In genomic region chr20:53713328-53714056, GRCh38 we compare ENCODE assay signal across 18 cellular contexts.
DNase-seq lines count a peak whose midpoint lies in the region; ATAC-seq, FAIRE-seq and TF ChIP-seq lines count a peak whose summit lies in the region.
"Had no signal": no experiment of that assay in that cellular context is flagged by ENCODE, and none has a peak within 500 bp of the region (broad histone marks: within the 10 kb centered on the region; RNA-seq: fewer than 3 reads in every experiment).

No MANE protein-coding gene starts in this region.

- peak overlapping the region; percentile 71 for H3K18ac ChIP-seq in H1 (ENCODE audit: extremely low read depth, low read length)
- no peak overlapping the region for H3K18ac ChIP-seq in mesendoderm (ENCODE audit: low read length)

- no peak; a peak in 1 of 3 replicates for TF ChIP-seq EP300 in H1 (IDR thresholded peaks at IDR 0.05; ENCODE audit: borderline replicate concordance in 1 of 2, low read depth in 2 of 2, low read length in 2 of 2)

- H3K36me3 Mint-ChIP-seq in activated naive CD8-positive, alpha-beta T cell treated with anti-CD3 and anti-CD28 coated beads, Interleukin-2, amount 10 ng/mL, durations not matched to agents 7 days and 5 days: peaks cover 5% of the 10 kb centered on the region
- no peaks in the 10 kb centered on the region for H3K36me3 Mint-ChIP-seq in activated naive CD8-positive, alpha-beta T cell treated with anti-CD3 and anti-CD28 coated beads, Interleukin-2, amount 50 U/mL, for 24 hours (ENCODE audit: low read depth)
- H3K36me3 Mint-ChIP-seq in osteocyte (ENCODE audit: unreplicated experiment): no peaks in the 10 kb centered on the region

- peak overlapping the region; percentile 95 for H2BK20ac ChIP-seq in H1 (ENCODE audit: low read length)

- H3K56ac ChIP-seq in H1 (replicated peaks; ENCODE audit: insufficient read length, low read depth, low read length) (no peak overlapping the region), mesendoderm (ENCODE audit: low read length) (peak overlapping the region; percentile 25)

- 71% methylated on average over 17 of the region's 17 CpGs; no CpG with 5 or more reads in 1 of the 2 experiments for WGBS in H1 (ENCODE audit: extremely low coverage in 1 of 2, insufficient coverage in 1 of 2, insufficient read length in 1 of 2, insufficient replicate concordance in 2 of 2, low coverage in 1 of 2, low lambda C conversion rate in 2 of 2, missing lambda C conversion rate in 1 of 2), 2 experiments
- WGBS in mesendoderm (ENCODE audit: extremely low coverage, insufficient coverage, low lambda C conversion rate): no CpG with 5 or more reads among the region's 17 CpGs
- WGBS in esophagus squamous epithelium, 2 donors: 82 to 90% methylated on average over 12 to 16 of the region's 17 CpGs

- TF ChIP-seq RAD21 in H1 (IDR thresholded peaks at IDR 0.05 in 1 of 2, conservative IDR thresholded peaks at IDR 0.05 in 1 of 2; ENCODE audit: low read depth in 2 of 2, low read length in 2 of 2): peak in 1 of 2 experiments; percentile 28; a peak in 2 of 4 replicates

- peak overlapping the region; percentile 40 for H3K4ac ChIP-seq in H1 (replicated peaks; ENCODE audit: insufficient read length, low read depth, low read length)
- H3K4ac ChIP-seq in mesendoderm (ENCODE audit: low read depth, low read length): no peak overlapping the region

- H3K36me3 ChIP-seq in H1 (ENCODE audit: control insufficient read depth in 2 of 4, insufficient read depth in 4 of 4, low read length in 3 of 4) (no peaks in the 10 kb centered on the region), mesendoderm (ENCODE audit: control insufficient read depth, insufficient read depth, low read length) (no peaks in the 10 kb centered on the region), esophagus squamous epithelium (no peaks in the 10 kb centered on the region)
- H3K36me3 ChIP-seq: BLaER1 treated with 17β-estradiol and CSF1 and Interleukin-3, amounts not matched to agents 10 nM and 100 nM had no signal

- peak overlapping the region; percentile 30 for H3K27ac Mint-ChIP-seq in activated naive CD8-positive, alpha-beta T cell treated with anti-CD3 and anti-CD28 coated beads, Interleukin-2, amount 10 ng/mL, durations not matched to agents 7 days and 5 days
- no peak overlapping the region for H3K27ac Mint-ChIP-seq in activated naive CD8-positive, alpha-beta T cell treated with anti-CD3 and anti-CD28 coated beads, Interleukin-2, amount 50 U/mL, for 24 hours
- H3K27ac Mint-ChIP-seq in osteocyte (ENCODE audit: unreplicated experiment): no peak overlapping the region

- H3K79me2 ChIP-seq in H1 (ENCODE audit: control insufficient read depth in 1 of 2, insufficient read depth in 2 of 2, low read length in 2 of 2) (no peaks in the 10 kb centered on the region), mesendoderm (ENCODE audit: control insufficient read depth, insufficient read depth, low read length) (no peaks in the 10 kb centered on the region)

- H3K27me3 ChIP-seq in H1 (replicated peaks in 1 of 4; ENCODE audit: control insufficient read depth in 3 of 4, extremely low read depth in 1 of 4, insufficient read depth in 3 of 4, low read length in 3 of 4): no peaks in the 10 kb centered on the region; a peak in 1 of 7 replicates
- no peaks in the 10 kb centered on the region for H3K27me3 ChIP-seq in mesendoderm (ENCODE audit: insufficient read depth, low read length, poor library complexity)
- H3K27me3 ChIP-seq in esophagus squamous epithelium: no peaks in the 10 kb centered on the region
- H3K27me3 ChIP-seq: BLaER1 treated with 17β-estradiol and CSF1 and Interleukin-3, amounts not matched to agents 10 nM and 100 nM had no signal

- POLR2A ChIA-PET in activated naive CD8-positive, alpha-beta T cell treated with anti-CD3 and anti-CD28 coated beads, Interleukin-2, amount 10 ng/mL, durations not matched to agents 7 days and 5 days (lab: Charles Lee): interaction anchor here (0.7 to 1.2 kb wide), 2 partner anchors 23 to 152 kb away, joined by 3 to 4 read pairs; no protein-coding TSS in a partner anchor
- POLR2A ChIA-PET in H1 (lab: Charles Lee; ENCODE audit: partially characterized antibody): interaction anchor here (0.7 to 1.2 kb wide), 8 partner anchors 8 to 206 kb away, joined by 3 to 5 read pairs (median 3); no protein-coding TSS in a partner anchor

- no peak for FAIRE-seq in H1 (lab: Jason Lieb, UNC)

- intact Hi-C loops in esophagus squamous epithelium (cut with DNase I): no loop called here

- H3K23ac ChIP-seq in H1 (ENCODE audit: insufficient read length) (no peak overlapping the region), mesendoderm (ENCODE audit: low read length) (no peak overlapping the region)

- H2AFZ ChIP-seq in H1 (ENCODE audit: low read length): no peak overlapping the region

- H2BK5ac ChIP-seq in H1 (ENCODE audit: low read depth, low read length): peak overlapping the region; percentile 68; the same call in 1 of the 2 replicates
- no peak overlapping the region for H2BK5ac ChIP-seq in mesendoderm (ENCODE audit: low read length)

- H4K5ac ChIP-seq in H1 (ENCODE audit: insufficient read length, low read depth, low read length) (no peak overlapping the region), mesendoderm (ENCODE audit: low read length) (no peak overlapping the region)

- H3K9me3 ChIP-seq in H1 (ENCODE audit: insufficient read depth in 2 of 2, low read depth in 1 of 2, low read length in 1 of 2) (no peaks in the 10 kb centered on the region), esophagus squamous epithelium (no peaks in the 10 kb centered on the region)
- H3K9me3 ChIP-seq: BLaER1 treated with 17β-estradiol and CSF1 and Interleukin-3, amounts not matched to agents 10 nM and 100 nM had no signal

- no peak overlapping the region; the same call in 1 of the 2 replicates for H4K8ac ChIP-seq in H1 (ENCODE audit: extremely low read depth, insufficient read depth, low read length)
- no peak overlapping the region for H4K8ac ChIP-seq in mesendoderm (ENCODE audit: low read depth, low read length)

- H2BK12ac ChIP-seq in H1 (ENCODE audit: low read depth, low read length): peak overlapping the region; percentile 99

- 0 out of 3 replicates have a peak, but pooled peaks of 1 of the 2 experiments have one; percentile 40 for TF ChIP-seq POLR2A in H1 (IDR thresholded peaks at IDR 0.05; ENCODE audit: control extremely low read depth in 1 of 2, low read depth in 2 of 2, low read length in 2 of 2)
- no peak for TF ChIP-seq POLR2A in esophagus squamous epithelium (IDR thresholded peaks at IDR 0.05)

- no peak overlapping the region for H3K4me3 Mint-ChIP-seq in activated naive CD8-positive, alpha-beta T cell treated with anti-CD3 and anti-CD28 coated beads, Interleukin-2, amount 10 ng/mL, durations not matched to agents 7 days and 5 days
- H3K4me3 Mint-ChIP-seq in activated naive CD8-positive, alpha-beta T cell treated with anti-CD3 and anti-CD28 coated beads, Interleukin-2, amount 50 U/mL, for 24 hours: no peak overlapping the region
- no peak overlapping the region for H3K4me3 Mint-ChIP-seq in osteocyte (ENCODE audit: unreplicated experiment)

- H3K4me1 Mint-ChIP-seq in activated naive CD8-positive, alpha-beta T cell treated with anti-CD3 and anti-CD28 coated beads, Interleukin-2, amount 10 ng/mL, durations not matched to agents 7 days and 5 days: peaks cover 31% of the 10 kb centered on the region
- H3K4me1 Mint-ChIP-seq in activated naive CD8-positive, alpha-beta T cell treated with anti-CD3 and anti-CD28 coated beads, Interleukin-2, amount 50 U/mL, for 24 hours: peaks cover 37% of the 10 kb centered on the region
- H3K4me1 Mint-ChIP-seq in osteocyte (ENCODE audit: unreplicated experiment): peaks cover 6% of the 10 kb centered on the region

- DNase-seq in activated naive CD8-positive, alpha-beta T cell treated with anti-CD3 and anti-CD28 coated beads, Interleukin-2, amount 10 ng/mL, durations not matched to agents 7 days and 5 days: no peak
- no peak for DNase-seq in activated naive CD8-positive, alpha-beta T cell treated with anti-CD3 and anti-CD28 coated beads, Interleukin-2, amount 50 U/mL, for 24 hours
- peak in 1 of 2 experiments; percentile 63 for DNase-seq in H1 (ENCODE audit: low read depth in 1 of 2, low spot score in 2 of 2)
- peak; percentile 57 for DNase-seq in mesendoderm
- no peak for DNase-seq in cerebellar cortex (ENCODE audit: low spot score)
- DNase-seq in stimulated activated CD8-positive, alpha-beta memory T cell treated with anti-CD3 and anti-CD28 coated beads, Interleukin-4, amount 100 ng/mL, for 48 hours: no peak
- no peak for DNase-seq in osteocyte (ENCODE audit: extremely low spot score, unreplicated experiment)
- DNase-seq in esophagus squamous epithelium (lab: John Stamatoyannopoulos, UW): no peak
- DNase-seq: DMS153, EL, NCI-H1092, NCI-H1694, NCI-H446, SHP77 had no signal

- CTCF ChIA-PET in H1 (lab: Charles Lee; ENCODE audit: partially characterized antibody): interaction anchor here (0.6 to 2.0 kb wide), 7 partner anchors 9 to 443 kb away, joined by 3 to 6 read pairs (median 4); no protein-coding TSS in a partner anchor

- H3K27ac ChIP-seq in H1 (ENCODE audit: low read depth, low read length) (no peak overlapping the region; the same call in 1 of the 2 replicates), mesendoderm (ENCODE audit: low read depth, low read length) (no peak overlapping the region), esophagus squamous epithelium (no peak overlapping the region)
- H3K27ac ChIP-seq: 22Rv1; BLaER1 treated with 17β-estradiol and CSF1 and Interleukin-3, amounts not matched to agents 10 nM and 100 nM; KMS-11 had no signal

- TF ChIP-seq CTCF in H1 (IDR thresholded peaks at IDR 0.05; ENCODE audit: control extremely low read depth in 1 of 3, insufficient read depth in 1 of 3, low read depth in 1 of 3, low read length in 3 of 3) (no peak), osteocyte (IDR thresholded peaks at IDR 0.05) (no peak), esophagus squamous epithelium (IDR thresholded peaks at IDR 0.05) (no peak)

- H4K20me1 ChIP-seq in H1 (replicated peaks in 1 of 2; ENCODE audit: control insufficient read depth in 1 of 2, insufficient read depth in 2 of 2, low read length in 2 of 2): no peaks in the 10 kb centered on the region
- H4K20me1 ChIP-seq: BLaER1 treated with 17β-estradiol and CSF1 and Interleukin-3, amounts not matched to agents 10 nM and 100 nM had no signal

- no peaks in the 10 kb centered on the region for H3K79me1 ChIP-seq in H1 (ENCODE audit: low read depth, low read length)
- no peaks in the 10 kb centered on the region for H3K79me1 ChIP-seq in mesendoderm (ENCODE audit: low read length)

- H2BK120ac ChIP-seq in H1 (replicated peaks; ENCODE audit: low read depth, low read length) (peak overlapping the region; percentile 70), mesendoderm (ENCODE audit: low read depth, low read length) (no peak overlapping the region)

- H4K91ac ChIP-seq in H1 (replicated peaks; ENCODE audit: insufficient read length, low read length): peak overlapping the region; percentile 61

- H3K4me2 ChIP-seq in H1 (ENCODE audit: insufficient read depth in 1 of 2, low read depth in 2 of 2, low read length in 2 of 2): peak overlapping the region in 1 of 2 experiments; percentile 20; a peak in 1 of 4 replicates
- no peak overlapping the region for H3K4me2 ChIP-seq in mesendoderm (ENCODE audit: low read length)
- H3K4me2 ChIP-seq: KMS-11 had no signal

- no peak for ATAC-seq in activated naive CD8-positive, alpha-beta T cell treated with anti-CD3 and anti-CD28 coated beads, Interleukin-2, amount 10 ng/mL, durations not matched to agents 7 days and 5 days (ENCODE audit: low read depth)
- ATAC-seq in activated naive CD8-positive, alpha-beta T cell treated with anti-CD3 and anti-CD28 coated beads, Interleukin-2, amount 50 U/mL, for 24 hours: no peak
- ATAC-seq: SK-N-SH treated with all-trans-retinoic acid at 6 μM for 48 hours had no signal

- H2AK5ac ChIP-seq in H1 (ENCODE audit: low read depth, low read length) (peak overlapping the region; percentile 83; the same call in 1 of the 2 replicates), mesendoderm (ENCODE audit: low read length) (no peak overlapping the region)

- H3K27me3 Mint-ChIP-seq in activated naive CD8-positive, alpha-beta T cell treated with anti-CD3 and anti-CD28 coated beads, Interleukin-2, amount 10 ng/mL, durations not matched to agents 7 days and 5 days: no peaks in the 10 kb centered on the region
- no peaks in the 10 kb centered on the region for H3K27me3 Mint-ChIP-seq in activated naive CD8-positive, alpha-beta T cell treated with anti-CD3 and anti-CD28 coated beads, Interleukin-2, amount 50 U/mL, for 24 hours
- H3K27me3 Mint-ChIP-seq in osteocyte (ENCODE audit: unreplicated experiment): no peaks in the 10 kb centered on the region

- H2BK15ac ChIP-seq in H1 (ENCODE audit: low read length) (peak overlapping the region; percentile 95), mesendoderm (replicated peaks; ENCODE audit: low read depth) (no peak overlapping the region)

- H3K9me3 Mint-ChIP-seq in activated naive CD8-positive, alpha-beta T cell treated with anti-CD3 and anti-CD28 coated beads, Interleukin-2, amount 10 ng/mL, durations not matched to agents 7 days and 5 days: no peaks in the 10 kb centered on the region
- H3K9me3 Mint-ChIP-seq in activated naive CD8-positive, alpha-beta T cell treated with anti-CD3 and anti-CD28 coated beads, Interleukin-2, amount 50 U/mL, for 24 hours: no peaks in the 10 kb centered on the region
- H3K9me3 Mint-ChIP-seq in osteocyte (ENCODE audit: unreplicated experiment): no peaks in the 10 kb centered on the region

- H3K4me1 ChIP-seq in H1 (replicated peaks in 1 of 4; ENCODE audit: control insufficient read depth in 3 of 4, insufficient read depth in 4 of 4, low read length in 3 of 4) (peaks cover 9 to 19% (median 16%) of the 10 kb centered on the region in 4 experiments), mesendoderm (ENCODE audit: control insufficient read depth, low read depth, low read length) (peaks cover 3% of the 10 kb centered on the region), esophagus squamous epithelium (peaks cover 0 to 8% (median 5%) of the 10 kb centered on the region in 3 donors)

- H3K14ac ChIP-seq in H1 (ENCODE audit: insufficient read length): no peak overlapping the region

- H3K4me3 ChIP-seq in H1 (ENCODE audit: extremely low read depth in 1 of 4, insufficient read depth in 2 of 4, low read depth in 3 of 4, low read length in 4 of 4) (no peak overlapping the region), mesendoderm (ENCODE audit: low read length) (no peak overlapping the region), esophagus squamous epithelium (no peak overlapping the region)
- H3K4me3 ChIP-seq: BLaER1 treated with 17β-estradiol and CSF1 and Interleukin-3, amounts not matched to agents 10 nM and 100 nM had no signal

- H3K9ac ChIP-seq in H1 (replicated peaks in 1 of 4; ENCODE audit: extremely low read depth in 1 of 4, low read depth in 3 of 4, low read length in 3 of 4) (no peak overlapping the region), mesendoderm (ENCODE audit: low read length) (no peak overlapping the region)
- H3K9ac ChIP-seq: BLaER1 treated with 17β-estradiol and CSF1 and Interleukin-3, amounts not matched to agents 10 nM and 100 nM; KMS-11 had no signal

- H3K23me2 ChIP-seq in H1 (ENCODE audit: low read depth, low read length): no peaks in the 10 kb centered on the region
